14 cellular contexts compared by ENCODE assay signal in genomic region chr16:31267332-31268032, GRCh38. TPM values are rescaled to one million over a fixed set of nuclear protein-coding genes. Genes with fewer than 3 reads are reported as not detected.
DNase-seq lines count a peak whose midpoint lies in the region; ATAC-seq and TF ChIP-seq lines count a peak whose summit lies in the region.
"Had no signal": no experiment of that assay in that cellular context is flagged by ENCODE, and none has a peak within 500 bp of the region (broad histone marks: within the 10 kb centered on the region; RNA-seq: fewer than 3 reads in every experiment).

No MANE protein-coding gene starts in this region.

- no peaks in the 10 kb centered on the region for H3K9me3 Mint-ChIP-seq in activated naive CD4-positive, alpha-beta T cell treated with anti-CD3 and anti-CD28 coated beads, Interleukin-2, amount 50 U/mL, for 72 hours
- H3K9me3 Mint-ChIP-seq in WTC11 = no peaks in the 10 kb centered on the region

- POLR2A ChIA-PET in WTC11 (lab: Charles Lee) = interaction anchor here (0.6 to 1.1 kb wide), 2 partner anchors 87 to 119 kb away, joined by 3 read pairs; no protein-coding TSS in a partner anchor

- WGBS in esophagus squamous epithelium, 2 donors = 63 to 64% methylated on average over 8 of the region's 8 CpGs

- no peak for TF ChIP-seq POLR2A in esophagus squamous epithelium (IDR thresholded peaks at IDR 0.05)

- intact Hi-C loops in esophagus squamous epithelium (cut with DNase I) = no loop called here

- no peak for TF ChIP-seq CTCF in WTC11 (IDR thresholded peaks at IDR 0.05)
- no peak for TF ChIP-seq CTCF in epithelial cell of proximal tubule (conservative IDR thresholded peaks at IDR 0.05; ENCODE audit: low read depth, low read length)
- no peak for TF ChIP-seq CTCF in thoracic aorta (IDR thresholded peaks at IDR 0.05)
- no peak for TF ChIP-seq CTCF in esophagus squamous epithelium (IDR thresholded peaks at IDR 0.05)

- peaks cover 2% of the 10 kb centered on the region; the same call in 1 of the 2 replicates for H3K27me3 Mint-ChIP-seq in WTC11 (ENCODE audit: low read depth)

- H3K27me3 ChIP-seq in thoracic aorta (replicated peaks; ENCODE audit: insufficient read depth) (no peaks in the 10 kb centered on the region), esophagus squamous epithelium (peaks cover 0 to 29% (median 0%) of the 10 kb centered on the region in 4 donors)

- no peaks in the 10 kb centered on the region for H3K4me1 ChIP-seq in thoracic aorta (ENCODE audit: control insufficient read depth in 1 of 2, low read depth in 2 of 2)
- peaks cover 0 to 15% (median 14%) of the 10 kb centered on the region in 3 donors for H3K4me1 ChIP-seq in esophagus squamous epithelium

- CTCF ChIA-PET in WTC11 (lab: Charles Lee) = interaction anchor here (0.6 to 1.9 kb wide), 3 partner anchors 51 to 191 kb away, joined by 3 to 5 read pairs (median 3); partner anchors contain the start of gene PYDC1

- H3K4me3 Mint-ChIP-seq in WTC11 = no peak overlapping the region
- H3K4me3 Mint-ChIP-seq: brain had no signal

- DNase-seq in activated naive CD4-positive, alpha-beta T cell treated with anti-CD3 and anti-CD28 coated beads, Interleukin-2, amount 50 U/mL, for 72 hours (ENCODE audit: low spot score in 2 of 2) = no peak
- DNase-seq in activated naive CD4-positive, alpha-beta T cell (lab: John Stamatoyannopoulos, UW) = no peak
- no peak for DNase-seq in WTC11 (ENCODE audit: low spot score)
- DNase-seq in epithelial cell of proximal tubule (ENCODE audit: low read depth) = peak; percentile 6
- no peak for DNase-seq in thoracic aorta (ENCODE audit: low spot score)
- no peak for DNase-seq in Ammon's horn (ENCODE audit: low spot score)
- DNase-seq in esophagus squamous epithelium (lab: John Stamatoyannopoulos, UW) = no peak
- DNase-seq in MV-4-11 (lab: John Stamatoyannopoulos, UW) = no peak
- DNase-seq: AML-193; effector CD8-positive, alpha-beta T cell; islet precursor cell; NCI-H524; T-helper 9 cell had no signal

- peak; percentile 21 to 54 for ATAC-seq in activated naive CD4-positive, alpha-beta T cell treated with anti-CD3 and anti-CD28 coated beads, Interleukin-2, amount 50 U/mL, for 72 hours
- no peak for ATAC-seq in WTC11
- ATAC-seq in thoracic aorta (ENCODE audit: insufficient number of reproducible peaks, low FRiP score, low read depth) = peak; percentile 43

- H3K9me3 ChIP-seq in thoracic aorta (no peaks in the 10 kb centered on the region), esophagus squamous epithelium (no peaks in the 10 kb centered on the region)

- peaks cover 0 to 6% of the 10 kb centered on the region in 2 donors for H3K36me3 Mint-ChIP-seq in activated naive CD4-positive, alpha-beta T cell treated with anti-CD3 and anti-CD28 coated beads, Interleukin-2, amount 50 U/mL, for 72 hours
- H3K36me3 Mint-ChIP-seq in WTC11 = no peaks in the 10 kb centered on the region
- H3K36me3 Mint-ChIP-seq: brain had no signal

- no peaks in the 10 kb centered on the region for H3K36me3 ChIP-seq in thoracic aorta
- no peaks in the 10 kb centered on the region for H3K36me3 ChIP-seq in esophagus squamous epithelium

- peaks cover 18% of the 10 kb centered on the region for H3K4me1 Mint-ChIP-seq in WTC11
- H3K4me1 Mint-ChIP-seq: brain had no signal

- H3K27ac ChIP-seq in thoracic aorta = no peak overlapping the region
- no peak overlapping the region for H3K27ac ChIP-seq in esophagus squamous epithelium

- H3K27ac Mint-ChIP-seq in activated naive CD4-positive, alpha-beta T cell treated with anti-CD3 and anti-CD28 coated beads, Interleukin-2, amount 50 U/mL, for 72 hours = peak overlapping the region; percentile 54 to 86
- peak overlapping the region; percentile 66 for H3K27ac Mint-ChIP-seq in WTC11
- H3K27ac Mint-ChIP-seq: brain had no signal

- no peak overlapping the region for H3K4me3 ChIP-seq in epithelial cell of proximal tubule (ENCODE audit: low read depth, low read length)
- H3K4me3 ChIP-seq in thoracic aorta = no peak overlapping the region
- H3K4me3 ChIP-seq in esophagus squamous epithelium = no peak overlapping the region

TF ChIP-seq in WTC11, 78 proteins besides CTCF, POLR2A, EP300 and RAD21:
- TF ChIP-seq ZNF512 (CRISPR knock-in tag; IDR thresholded peaks at IDR 0.05; ENCODE audit: borderline replicate concordance) (no peak), PRDM15 (CRISPR knock-in tag; IDR thresholded peaks at IDR 0.05) (no peak), MYBL2 (CRISPR knock-in tag; IDR thresholded peaks at IDR 0.05) (no peak), ZBTB21 (CRISPR knock-in tag; IDR thresholded peaks at IDR 0.05; ENCODE audit: borderline replicate concordance) (no peak), ATF3 (CRISPR knock-in tag; conservative IDR thresholded peaks at IDR 0.05) (no peak), USF2 (CRISPR knock-in tag; IDR thresholded peaks at IDR 0.05) (no peak), TEAD4 (CRISPR knock-in tag; IDR thresholded peaks at IDR 0.05) (no peak)
TF ChIP-seq in WTC11: peak in this region for 0.

RNA-seq across cellular contexts. Expression of gene ITGAM, which starts 7.7 kb away (rescaled TPM):
- total RNA-seq in activated naive CD4-positive, alpha-beta T cell treated with anti-CD3 and anti-CD28 coated beads, Interleukin-2, amount 50 U/mL, for 72 hours = 1 to 10 TPM; 1.5 to 5.5 TPM
- 0.82 to 1.1 TPM (median 0.94 TPM) in 3 replicates for total RNA-seq in WTC11 (2021)
- total RNA-seq in epithelial cell of proximal tubule = 0.06 and 0.72 TPM in 2 replicates
- total RNA-seq in thoracic aorta = 10 to 100 TPM; 31.2 to 31.5 TPM
- total RNA-seq in esophagus squamous epithelium = 10 to 100 TPM in 1 of 4 donors, 1 to 10 TPM in 1, under 1 TPM in 2; 0.19 to 20.2 (median 3.1) TPM

RNA-seq across cellular contexts. Expression of gene PYDC1, which starts 50.5 kb away (rescaled TPM):
- total RNA-seq in activated naive CD4-positive, alpha-beta T cell treated with anti-CD3 and anti-CD28 coated beads, Interleukin-2, amount 50 U/mL, for 72 hours = not detected
- 1.9 to 9.5 TPM (median 6.1 TPM) in 3 replicates for total RNA-seq in WTC11 (2021)
- not detected in 2 replicates for total RNA-seq in epithelial cell of proximal tubule
- not detected for total RNA-seq in thoracic aorta
- total RNA-seq in esophagus squamous epithelium = not detected

RNA-seq across cellular contexts. Expression of gene TRIM72, which starts 53.6 kb away (rescaled TPM):
- total RNA-seq in activated naive CD4-positive, alpha-beta T cell treated with anti-CD3 and anti-CD28 coated beads, Interleukin-2, amount 50 U/mL, for 72 hours = under 1 TPM; 0.06 to 0.09 TPM
- total RNA-seq in WTC11 (2021) (1.8 to 2.5 TPM (median 2.4 TPM) in 3 replicates), epithelial cell of proximal tubule (not detected in 2 replicates), thoracic aorta (under 1 TPM in 1 of 2 donors, not detected in 1; 0.07 TPM), esophagus squamous epithelium (not detected)
